ENCODE assay signal across 1 cellular context in the genomic region with DNA sequence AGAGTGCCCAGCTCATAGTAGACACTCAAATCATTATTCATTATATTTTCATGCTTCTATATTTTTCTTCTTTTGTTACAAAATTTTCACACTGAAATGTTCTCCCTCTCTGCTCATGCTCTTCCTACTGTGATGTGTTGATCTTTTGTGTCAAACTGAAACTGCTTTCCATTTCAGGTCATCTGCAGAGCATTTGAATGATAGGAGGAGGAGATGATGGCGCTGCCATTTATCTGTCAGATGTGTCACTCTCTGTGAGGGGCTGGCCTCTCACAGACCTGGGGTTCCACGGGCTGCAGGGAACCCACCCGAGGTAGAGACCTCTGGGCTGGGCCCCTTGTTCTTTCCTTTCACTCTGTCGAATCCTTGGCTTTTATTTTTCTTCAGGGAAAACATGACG.
TF ChIP-seq lines count a peak whose summit lies in the region.

No MANE protein-coding gene starts in this region.

TF ChIP-seq in IMR-90, 13 proteins besides CTCF, POLR2A, EP300 and RAD21:
- TF ChIP-seq BHLHE40 (IDR thresholded peaks at IDR 0.05; ENCODE audit: low read depth, low read length): no peak
- no peak for TF ChIP-seq RFX5 (IDR thresholded peaks at IDR 0.05; ENCODE audit: low read depth, low read length)
- TF ChIP-seq CHD1 (IDR thresholded peaks at IDR 0.05; ENCODE audit: low read depth, low read length): no peak
- TF ChIP-seq, protein P1, sequence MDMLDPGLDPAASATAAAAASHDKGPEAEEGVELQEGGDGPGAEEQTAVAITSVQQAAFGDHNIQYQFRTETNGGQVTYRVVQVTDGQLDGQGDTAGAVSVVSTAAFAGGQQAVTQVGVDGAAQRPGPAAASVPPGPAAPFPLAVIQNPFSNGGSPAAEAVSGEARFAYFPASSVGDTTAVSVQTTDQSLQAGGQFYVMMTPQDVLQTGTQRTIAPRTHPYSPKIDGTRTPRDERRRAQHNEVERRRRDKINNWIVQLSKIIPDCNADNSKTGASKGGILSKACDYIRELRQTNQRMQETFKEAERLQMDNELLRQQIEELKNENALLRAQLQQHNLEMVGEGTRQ (IDR thresholded peaks at IDR 0.05; ENCODE audit: low read depth, low read length): no peak
- no peak for TF ChIP-seq FOS (IDR thresholded peaks at IDR 0.05; ENCODE audit: low read depth, low read length)
